In genomic region chr2:14401838-14402237, GRCh38 we compare ENCODE assay signal across 1 cellular context.
A peak's percentile ranks its signal among the peaks of the same experiment; 100 is the strongest.
TF ChIP-seq lines count a peak whose summit lies in the region.

No MANE protein-coding gene starts in this region.

TF ChIP-seq in GM12878, 131 proteins besides CTCF, POLR2A, EP300 and RAD21 (continued from another document):
- TF ChIP-seq MEF2B (IDR thresholded peaks at IDR 0.05; ENCODE audit: partially characterized antibody, poor library complexity, severe bottlenecking) (peak; percentile 55), IKZF1 (conservative IDR thresholded peaks at IDR 0.05) (peak; percentile 61), BHLHE40 (IDR thresholded peaks at IDR 0.05; ENCODE audit: borderline replicate concordance in 1 of 2, low read depth in 2 of 2, low read length in 1 of 2) (peak in 1 of 2 experiments; percentile 68; a peak in 2 of 4 replicates), KDM1A (IDR thresholded peaks at IDR 0.05; ENCODE audit: borderline replicate concordance) (no peak), NBN (IDR thresholded peaks at IDR 0.05) (0 out of 2 replicates have a peak, but pooled peaks have one; percentile 22), ZNF622 (IDR thresholded peaks at IDR 0.05) (no peak), ZBTB4 (CRISPR knock-in tag; IDR thresholded peaks at IDR 0.05) (no peak), ZBTB40 (IDR thresholded peaks at IDR 0.05; ENCODE audit: borderline replicate concordance) (no peak), IRF5 (IDR thresholded peaks at IDR 0.05; ENCODE audit: borderline replicate concordance) (no peak), BCL11A (IDR thresholded peaks at IDR 0.05; ENCODE audit: low read depth, low read length) (peak; percentile 34; the same call in 1 of the 2 replicates), ZNF207 (IDR thresholded peaks at IDR 0.05; ENCODE audit: borderline replicate concordance) (no peak), SUZ12 (IDR thresholded peaks at IDR 0.05; ENCODE audit: unreplicated experiment) (no peak), JUND (IDR thresholded peaks at IDR 0.05; ENCODE audit: low read depth, low read length) (no peak), POU2F2 (IDR thresholded peaks at IDR 0.05; ENCODE audit: borderline replicate concordance, low read depth, low read length) (no peak), DPF2 (IDR thresholded peaks at IDR 0.05) (peak; percentile 60; the same call in 1 of the 2 replicates), ZNF274 (IDR thresholded peaks at IDR 0.05; ENCODE audit: insufficient read depth, insufficient read length) (no peak), SRF (IDR thresholded peaks at IDR 0.05; ENCODE audit: low read depth in 2 of 2, low read length in 2 of 2) (no peak), SUPT20H (IDR thresholded peaks at IDR 0.05; ENCODE audit: borderline replicate concordance, control insufficient read depth, low read depth, low read length) (no peak), CHD2 (IDR thresholded peaks at IDR 0.05; ENCODE audit: borderline replicate concordance, low read depth, low read length) (no peak), PBX3 (IDR thresholded peaks at IDR 0.05; ENCODE audit: insufficient replicate concordance, low read depth, low read length) (peak; percentile 16), STAT3 (IDR thresholded peaks at IDR 0.05; ENCODE audit: low read depth, low read length) (no peak), NR2F1 (conservative IDR thresholded peaks at IDR 0.05) (peak; percentile 58)
- TF ChIP-seq, protein P1, sequence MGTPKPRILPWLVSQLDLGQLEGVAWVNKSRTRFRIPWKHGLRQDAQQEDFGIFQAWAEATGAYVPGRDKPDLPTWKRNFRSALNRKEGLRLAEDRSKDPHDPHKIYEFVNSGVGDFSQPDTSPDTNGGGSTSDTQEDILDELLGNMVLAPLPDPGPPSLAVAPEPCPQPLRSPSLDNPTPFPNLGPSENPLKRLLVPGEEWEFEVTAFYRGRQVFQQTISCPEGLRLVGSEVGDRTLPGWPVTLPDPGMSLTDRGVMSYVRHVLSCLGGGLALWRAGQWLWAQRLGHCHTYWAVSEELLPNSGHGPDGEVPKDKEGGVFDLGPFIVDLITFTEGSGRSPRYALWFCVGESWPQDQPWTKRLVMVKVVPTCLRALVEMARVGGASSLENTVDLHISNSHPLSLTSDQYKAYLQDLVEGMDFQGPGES (IDR thresholded peaks at IDR 0.05), result no peak
